9 cellular contexts compared by ENCODE assay signal in genomic region chr22:19760652-19761002, GRCh38. TPM values are rescaled to one million over a fixed set of nuclear protein-coding genes. Genes with fewer than 3 reads are reported as not detected.
DNase-seq lines count a peak whose midpoint lies in the region; ATAC-seq, FAIRE-seq and TF ChIP-seq lines count a peak whose summit lies in the region.
"Had no signal": no experiment of that assay in that cellular context is flagged by ENCODE, and none has a peak within 500 bp of the region (broad histone marks: within the 10 kb centered on the region; RNA-seq: fewer than 3 reads in every experiment).

Gene TBX1, plus strand, starts transcription at chr22:19760778. Its CDS starts 66 bp downstream, at chr22:19760844.

- H2AK5ac ChIP-seq in trophoblast cell (ENCODE audit: low read length), result no peak within 1 kb of the TSS

- H3K9me3 ChIP-seq in CD4-positive, alpha-beta T cell (ENCODE audit: control insufficient read depth, low read length), result no peaks in the 10 kb centered on the region
- peaks cover 17% of the 10 kb centered on the region for H3K9me3 ChIP-seq in trophoblast cell (ENCODE audit: insufficient read depth, low read depth, low read length)

- peaks cover 5 to 9% of the 10 kb centered on the region in 2 experiments for H3K4me1 ChIP-seq in trophoblast cell (ENCODE audit: control insufficient read depth in 1 of 2, insufficient read depth in 2 of 2, low read length in 2 of 2)

- no peak for FAIRE-seq in frontal cortex (lab: Jason Lieb, UNC)

- POLR2A ChIA-PET in CD4-positive, alpha-beta T cell (lab: Charles Lee), result no interaction called here

- no peak within 1 kb of the TSS for H2BK5ac ChIP-seq in trophoblast cell (ENCODE audit: low read depth, low read length, poor library complexity)

- no peak within 1 kb of the TSS for H3K4me3 ChIP-seq in trophoblast cell (ENCODE audit: low read depth, low read length)

- no peak within 1 kb of the TSS for H3K27ac Mint-ChIP-seq in CD4-positive, alpha-beta T cell
- peak within 1 kb of the TSS; percentile 8 to 85 (median 45) for H3K27ac Mint-ChIP-seq in IgD-negative memory B cell

- H3K23ac ChIP-seq in trophoblast cell (ENCODE audit: low read length), result no peak within 1 kb of the TSS

- H3K27me3 Mint-ChIP-seq in CD4-positive, alpha-beta T cell, result peaks cover 76% of the 10 kb centered on the region
- H3K27me3 Mint-ChIP-seq in IgD-negative memory B cell, result peaks cover 55% of the 10 kb centered on the region

- no peak within 1 kb of the TSS for H3K18ac ChIP-seq in trophoblast cell (ENCODE audit: low read length)

- no peak within 1 kb of the TSS for H4K91ac ChIP-seq in trophoblast cell (ENCODE audit: low read depth, low read length)

- peaks cover 81% of the 10 kb centered on the region for H3K27me3 ChIP-seq in CD4-positive, alpha-beta T cell (ENCODE audit: control insufficient read depth, insufficient read depth, low read length)
- peaks cover 93% of the 10 kb centered on the region for H3K27me3 ChIP-seq in trophoblast cell (ENCODE audit: insufficient read depth, low read length)

- no peaks in the 10 kb centered on the region for H3K79me2 ChIP-seq in trophoblast cell (ENCODE audit: control insufficient read depth, insufficient read depth, low read length, poor library complexity)

- CTCF ChIA-PET in CD4-positive, alpha-beta T cell (lab: Charles Lee), result interaction anchor here (2.1 kb wide), 1 partner anchor 30 kb away, joined by 5 read pairs; no protein-coding TSS in a partner anchor

- H4K8ac ChIP-seq in trophoblast cell (ENCODE audit: low read depth, low read length), result no peak within 1 kb of the TSS

- peak within 1 kb of the TSS; percentile 85 for H3K4me3 Mint-ChIP-seq in CD4-positive, alpha-beta T cell
- H3K4me3 Mint-ChIP-seq in IgD-negative memory B cell, result peak within 1 kb of the TSS; percentile 63 to 91 (median 82)

- H3K9me3 Mint-ChIP-seq in CD4-positive, alpha-beta T cell, result no peaks in the 10 kb centered on the region
- peaks cover 0 to 3% (median 0%) of the 10 kb centered on the region in 3 donors for H3K9me3 Mint-ChIP-seq in IgD-negative memory B cell

- no peak within 1 kb of the TSS for H2BK12ac ChIP-seq in trophoblast cell (ENCODE audit: low read length)

- WGBS in trophoblast cell (ENCODE audit: extremely low coverage, insufficient coverage, insufficient read length), result no CpG with 5 or more reads among the region's 56 CpGs

- ATAC-seq in CD4-positive, alpha-beta T cell (ENCODE audit: poor library complexity), result no peak
- no peak for ATAC-seq in HG02610 (IDR thresholded peaks at IDR 0.05; ENCODE audit: unreplicated experiment)

- H3K4me2 ChIP-seq in trophoblast cell (ENCODE audit: low read length), result peak within 1 kb of the TSS; percentile 50

- H3K4me1 Mint-ChIP-seq in CD4-positive, alpha-beta T cell (ENCODE audit: low read depth), result peaks cover 37% of the 10 kb centered on the region
- peaks cover 18 to 24% (median 23%) of the 10 kb centered on the region in 3 donors for H3K4me1 Mint-ChIP-seq in IgD-negative memory B cell

- no peak for TF ChIP-seq CTCF in CD4-positive, alpha-beta T cell (IDR thresholded peaks at IDR 0.05)

- DNase-seq in CD4-positive, alpha-beta T cell, result no peak
- peak; percentile 39 for DNase-seq in dermis blood vessel endothelial cell
- no peak for DNase-seq in trophoblast cell
- no peak for DNase-seq in stimulated activated CD4-positive, alpha-beta T cell treated with anti-CD3 and anti-CD28 coated beads, Interleukin-2, amount 100 ng/mL, for 24 hours
- no peak for DNase-seq in foreskin melanocyte
- no peak for DNase-seq in frontal cortex (ENCODE audit: low spot score in 2 of 2)
- DNase-seq: midbrain had no signal

- no peak within 1 kb of the TSS for H2BK120ac ChIP-seq in trophoblast cell (ENCODE audit: insufficient read depth, low read length, poor library complexity)

- H3K79me1 ChIP-seq in trophoblast cell (ENCODE audit: low read length), result no peaks in the 10 kb centered on the region

- H3K36me3 Mint-ChIP-seq in CD4-positive, alpha-beta T cell (ENCODE audit: low read depth), result no peaks in the 10 kb centered on the region
- no peaks in the 10 kb centered on the region for H3K36me3 Mint-ChIP-seq in IgD-negative memory B cell

- intact Hi-C loops in CD4-positive, alpha-beta T cell (cut with DNase I, micrococcal nuclease), result no loop called here

- no peak within 1 kb of the TSS for H3K4ac ChIP-seq in trophoblast cell (ENCODE audit: low read depth, low read length)

- H2AFZ ChIP-seq in trophoblast cell (ENCODE audit: insufficient read depth, low read length, poor library complexity), result no peak within 1 kb of the TSS

- no peak within 1 kb of the TSS for H3K9ac ChIP-seq in trophoblast cell (ENCODE audit: low read length)

- no peak within 1 kb of the TSS for H4K12ac ChIP-seq in trophoblast cell (ENCODE audit: low read depth, low read length)

- H3K36me3 ChIP-seq in trophoblast cell (ENCODE audit: control insufficient read depth in 1 of 2, insufficient read depth in 2 of 2, low read length in 2 of 2), result no peaks in the 10 kb centered on the region

- no peak within 1 kb of the TSS for H3K14ac ChIP-seq in trophoblast cell (ENCODE audit: low read length)

- no peak within 1 kb of the TSS for H3K27ac ChIP-seq in CD4-positive, alpha-beta T cell (ENCODE audit: low read depth, low read length)
- H3K27ac ChIP-seq in trophoblast cell (ENCODE audit: low read depth, low read length), result no peak within 1 kb of the TSS

RNA-seq across cellular contexts. Expression of gene TBX1, which starts in this region (rescaled TPM):
- total RNA-seq in CD4-positive, alpha-beta T cell, result not detected
- polyA plus RNA-seq in IgD-negative memory B cell, result not detected
- 69.6 and 73.2 TPM in 2 replicates for total RNA-seq in dermis blood vessel endothelial cell
- 6.7 and 6.8 TPM in 2 replicates for polyA plus RNA-seq in trophoblast cell (2013)
- not detected for total RNA-seq in frontal cortex

Comparison
In these comparisons a context has a peak if more than half of its experiments do, and no peak if none do; other contexts are left out.
1. RNA of gene TBX1 (total RNA-seq): 69.6 to 73.2 TPM in dermis blood vessel endothelial cell; not detected in CD4-positive, alpha-beta T cell and not detected in frontal cortex (single experiment); every median in the first group is over 10 times any median in the second.